ENCODE assay signal across 27 cellular contexts in genomic region chr16:6133009-6133408, GRCh38.
"Had no signal": no experiment of that assay in that cellular context is flagged by ENCODE, and none has a peak within 500 bp of the region (broad histone marks: within the 10 kb centered on the region; RNA-seq: fewer than 3 reads in every experiment).

No MANE protein-coding gene starts in this region.

- DNase-seq: Karpas-422, KBM-7, MM.1S, MV-4-11, NCI-H1092, NCI-H1105, NCI-H1417 treated with DMSO at 0.1 percent for 48 hours, NCI-H1436 treated with DMSO at 0.1 percent for 48 hours, NCI-H1694 treated with DMSO at 0.1 percent for 48 hours, NCI-H187 treated with DMSO at 0.1 percent for 48 hours, NCI-H2029, NCI-H2081, NCI-H2171 treated with DMSO at 0.1 percent for 48 hours, NCI-H2227 treated with DMSO at 0.1 percent for 48 hours, NCI-H345, NCI-H446, NCI-H510A treated with DMSO at 0.1 percent for 48 hours, NCI-H524 treated with DMSO at 0.1 percent for 48 hours, NCI-H526 treated with DMSO at 0.1 percent for 48 hours, NCI-H774, PC-9, SHP77, SK-N-SH, SW 1271 had no signal

- H3K4me2 ChIP-seq: KMS-11, PC-9, SK-N-SH had no signal

- H3K27ac ChIP-seq: KMS-11, PC-9, RWPE1, SJSA1 had no signal

- H2AFZ ChIP-seq: PC-9 had no signal

- H3K4me3 ChIP-seq: PC-9, SJSA1 had no signal

- H3K9me2 ChIP-seq: SK-N-SH had no signal

- H3K9ac ChIP-seq: KMS-11, SK-N-SH had no signal

- H3K36me3 ChIP-seq: SJSA1 had no signal

- H3K27me3 ChIP-seq: SJSA1 had no signal
